7 cellular contexts compared by ENCODE assay signal in the genomic region with DNA sequence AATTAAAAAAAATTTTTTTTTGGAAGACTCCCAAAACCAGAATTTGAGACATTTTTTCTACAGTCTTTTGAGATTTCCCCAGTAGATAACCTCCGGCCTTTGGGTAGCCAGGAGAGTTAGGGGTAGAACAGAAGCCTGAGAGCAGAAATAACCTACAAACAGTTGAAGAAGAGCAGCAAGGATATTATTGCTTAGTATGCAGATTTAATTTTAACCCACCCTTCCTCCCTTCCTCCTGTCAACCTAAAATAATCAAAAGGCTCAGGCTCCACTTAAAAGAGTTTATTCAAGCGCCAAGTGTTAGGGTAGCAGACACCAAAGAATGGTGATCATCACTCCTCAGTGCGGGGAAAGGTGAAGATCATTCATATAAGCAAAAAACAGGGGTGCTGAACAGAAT.
"Had no signal": no experiment of that assay in that cellular context is flagged by ENCODE, and none has a peak within 500 bp of the region (broad histone marks: within the 10 kb centered on the region; RNA-seq: fewer than 3 reads in every experiment).

No MANE protein-coding gene starts in this region.

- ATAC-seq: GM23338, HCT116 had no signal

- H3K27ac ChIP-seq: HL-60 had no signal

- DNase-seq: H7, HFFc6, KG1 had no signal

- H3K4me2 ChIP-seq: GM23338 had no signal

- H2AFZ ChIP-seq: GM23338 had no signal

- H3K4me3 ChIP-seq: GM23338, HAP-1 had no signal

- H3K4me1 ChIP-seq: HAP-1 had no signal

- H3K9me3 ChIP-seq: HAP-1 had no signal

- H3K36me3 ChIP-seq: HAP-1 had no signal
